In genomic region chr3:156745766-156746165, GRCh38 we compare ENCODE assay signal across 20 cellular contexts.
DNase-seq lines count a peak whose midpoint lies in the region; ATAC-seq and TF ChIP-seq lines count a peak whose summit lies in the region.
"Had no signal": no experiment of that assay in that cellular context is flagged by ENCODE, and none has a peak within 500 bp of the region (broad histone marks: within the 10 kb centered on the region; RNA-seq: fewer than 3 reads in every experiment).

No MANE protein-coding gene starts in this region.

- H3K9me3 Mint-ChIP-seq in nephron = peaks cover 6% of the 10 kb centered on the region

- H3K4me1 ChIP-seq in adipocyte (ENCODE audit: control insufficient read depth, insufficient read depth, low read length) (peaks cover 24% of the 10 kb centered on the region), colonic mucosa (no peaks in the 10 kb centered on the region)
- H3K4me1 ChIP-seq: BLaER1, Caco-2 had no signal

- H3K9me3 ChIP-seq in adipocyte (ENCODE audit: control insufficient read depth, low read length) (peaks cover 11% of the 10 kb centered on the region), colonic mucosa (no peaks in the 10 kb centered on the region)
- H3K9me3 ChIP-seq: HAP-1 had no signal

- peak overlapping the region in 2 of 3 experiments; percentile 15 to 62 for H3K27ac Mint-ChIP-seq in nephron
- H3K27ac Mint-ChIP-seq: B cell; CD4-positive, CD25-positive, alpha-beta regulatory T cell; CD8-positive, alpha-beta T cell; HFFc6 had no signal

- ATAC-seq in GM21529 (IDR thresholded peaks at IDR 0.05; ENCODE audit: unreplicated experiment) = no peak
- ATAC-seq: CD8-positive, alpha-beta T cell; GM12878 had no signal

- no peaks in the 10 kb centered on the region for H3K27me3 Mint-ChIP-seq in nephron (ENCODE audit: low read depth)
- H3K27me3 Mint-ChIP-seq: B cell; CD4-positive, CD25-positive, alpha-beta regulatory T cell had no signal

- H3K27ac ChIP-seq in colonic mucosa = no peak overlapping the region
- H3K27ac ChIP-seq: BLaER1, C4-2B had no signal

- H3K4me3 Mint-ChIP-seq in nephron = no peak overlapping the region
- H3K4me3 Mint-ChIP-seq: B cell; CD4-positive, CD25-positive, alpha-beta regulatory T cell; CD8-positive, alpha-beta T cell; HFFc6 had no signal

- intact Hi-C loops in colonic mucosa (cut with DNase I) = no loop called here

- H3K27me3 ChIP-seq in adipocyte (replicated peaks; ENCODE audit: control insufficient read depth, insufficient read depth, low read length) = no peaks in the 10 kb centered on the region
- H3K27me3 ChIP-seq in colonic mucosa = no peaks in the 10 kb centered on the region
- H3K27me3 ChIP-seq: BLaER1 had no signal

- no peaks in the 10 kb centered on the region for H3K36me3 ChIP-seq in adipocyte (ENCODE audit: control insufficient read depth, insufficient read depth, low read length, severe bottlenecking)
- H3K36me3 ChIP-seq in colonic mucosa = no peaks in the 10 kb centered on the region
- H3K36me3 ChIP-seq: BLaER1, HAP-1 had no signal

- H3K4me1 Mint-ChIP-seq in nephron = peaks cover 57% of the 10 kb centered on the region
- H3K4me1 Mint-ChIP-seq: B cell had no signal

- DNase-seq in adipocyte (ENCODE audit: low read depth) (peak; percentile 37), fibroblast of peridontal ligament (ENCODE audit: extremely low read depth) (peak; percentile 52), NCI-H1417 (lab: John Stamatoyannopoulos, UW) (no peak), colonic mucosa (no peak)
- DNase-seq: Caco-2; CD4-positive, CD25-positive, alpha-beta regulatory T cell; CD8-positive, alpha-beta T cell; DMS153; DND-41; EL; GDM1; GOT3; HFFc6 had no signal

- H3K36me3 Mint-ChIP-seq in nephron (ENCODE audit: low read depth) = no peaks in the 10 kb centered on the region
- H3K36me3 Mint-ChIP-seq: CD8-positive, alpha-beta T cell had no signal

- H3K9ac ChIP-seq in adipocyte (ENCODE audit: low read length) (no peak overlapping the region), colonic mucosa (ENCODE audit: low read depth in 2 of 2, low read length in 2 of 2) (no peak overlapping the region)
- H3K9ac ChIP-seq: BLaER1 had no signal

- no peak for TF ChIP-seq CTCF in nephron (IDR thresholded peaks at IDR 0.05; ENCODE audit: unreplicated experiment in 3 of 3)
- no peak for TF ChIP-seq CTCF in colonic mucosa (IDR thresholded peaks at IDR 0.05)

- no peak overlapping the region for H3K4me3 ChIP-seq in adipocyte (ENCODE audit: low read length)
- H3K4me3 ChIP-seq in colonic mucosa = no peak overlapping the region
- H3K4me3 ChIP-seq: BLaER1, GM12878, HAP-1 had no signal

Comparison
In these comparisons a context has a peak if more than half of its experiments do, and no peak if none do; other contexts are left out.
1. DNase-seq: peak in adipocyte (single experiment) and fibroblast of peridontal ligament (single experiment); none in NCI-H1417 (0 of 3) and colonic mucosa (single experiment).